In genomic region chr2:72927619-72928537, GRCh38 we compare ENCODE assay signal across 15 cellular contexts. TPM values are rescaled to one million over a fixed set of nuclear protein-coding genes. Genes with fewer than 3 reads are reported as not detected.
"Had no signal": no experiment of that assay in that cellular context is flagged by ENCODE, and none has a peak within 500 bp of the region (broad histone marks: within the 10 kb centered on the region; RNA-seq: fewer than 3 reads in every experiment).

No MANE protein-coding gene starts in this region.

- ATAC-seq: heart right ventricle, left ventricle myocardium superior had no signal

- H3K4me3 ChIP-seq: coronary artery, heart right ventricle, ovary, SJCRH30, thyroid gland had no signal

- H3K36me3 ChIP-seq: heart right ventricle, ovary, SJCRH30, thyroid gland had no signal

- H3K9me3 ChIP-seq: heart right ventricle, ovary, SJCRH30, thyroid gland had no signal

- H3K9me3 Mint-ChIP-seq: activated CD4-positive, alpha-beta memory T cell treated with anti-CD3 and anti-CD28 coated beads for 36 hours had no signal

- H3K27ac ChIP-seq: coronary artery, heart right ventricle, ovary, SJCRH30, thyroid gland had no signal

- H3K4me3 Mint-ChIP-seq: activated CD4-positive, alpha-beta memory T cell treated with anti-CD3 and anti-CD28 coated beads for 36 hours had no signal

- DNase-seq: activated CD4-positive, alpha-beta memory T cell treated with anti-CD3 and anti-CD28 coated beads for 36 hours; caudate nucleus; effector CD4-positive, alpha-beta T cell; heart right ventricle; left ventricle myocardium superior; mesenchymal stem cell; ovary; SJCRH30; stimulated activated CD4-positive, alpha-beta T cell treated with anti-CD3 and anti-CD28 coated beads, Interleukin-4, amount 100 ng/mL, for 4 hours; thyroid gland had no signal

- H3K27ac Mint-ChIP-seq: activated CD4-positive, alpha-beta memory T cell treated with anti-CD3 and anti-CD28 coated beads for 36 hours had no signal

- H3K36me3 Mint-ChIP-seq: activated CD4-positive, alpha-beta memory T cell treated with anti-CD3 and anti-CD28 coated beads for 36 hours had no signal

- FAIRE-seq: frontal cortex, islet of Langerhans had no signal

RNA-seq across cellular contexts. Expression of gene EMX1, which starts 10.6 kb away (rescaled TPM):
- total RNA-seq: activated CD4-positive, alpha-beta memory T cell treated with anti-CD3 and anti-CD28 coated beads for 36 hours; fibroblast of lung; heart right ventricle; left ventricle myocardium superior; SJCRH30; T-helper 2 cell treated with Interferon-gamma antibody and Interleukin-4, amounts not matched to agents 100 ng/mL and 5 ng/mL, for 36 hours had no signal
- polyA plus RNA-seq: fibroblast of lung had no signal
